Comparison of ENCODE assay signal across 34 cellular contexts in the genomic region with DNA sequence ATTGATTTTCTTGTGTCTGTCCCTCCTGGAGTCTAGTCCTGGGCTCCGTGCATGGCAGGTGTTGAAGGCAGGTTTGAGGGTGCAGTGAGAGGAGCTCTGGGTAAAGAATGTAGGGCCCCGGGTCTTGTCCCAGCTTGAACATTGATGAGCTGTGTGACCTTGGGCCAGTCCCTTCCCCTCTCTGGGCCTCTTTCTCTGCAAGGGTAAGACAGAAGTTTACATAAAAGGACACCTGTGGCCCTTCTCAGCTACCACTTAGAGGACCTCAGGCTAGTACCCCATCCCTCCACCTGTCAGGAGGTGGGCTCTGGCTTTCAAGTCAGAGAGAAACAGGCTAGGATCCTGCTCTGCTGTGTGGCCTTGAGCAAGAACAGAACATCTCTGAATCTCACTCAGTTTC.
"Had no signal": no experiment of that assay in that cellular context is flagged by ENCODE, and none has a peak within 500 bp of the region (broad histone marks: within the 10 kb centered on the region; RNA-seq: fewer than 3 reads in every experiment).

No MANE protein-coding gene starts in this region.

- DNase-seq: Karpas-422, Kasumi-1, MG63, MM.1S, MV-4-11, NCI-H1048, NCI-H1092, NCI-H1092 treated with DMSO at 0.1 percent for 48 hours, NCI-H1105, NCI-H1105 treated with DMSO at 0.1 percent for 48 hours, NCI-H1417, NCI-H1417 treated with DMSO at 0.1 percent for 48 hours, NCI-H1436, NCI-H1436 treated with DMSO at 0.1 percent for 48 hours, NCI-H146, NCI-H1694, NCI-H1694 treated with DMSO at 0.1 percent for 48 hours, NCI-H187, NCI-H187 treated with DMSO at 0.1 percent for 48 hours, NCI-H1930, NCI-H2029, NCI-H2029 treated with DMSO at 0.1 percent for 48 hours, NCI-H2081, NCI-H2081 treated with DMSO at 0.1 percent for 48 hours, NCI-H2107, NCI-H2171, NCI-H2171 treated with DMSO at 0.1 percent for 48 hours, NCI-H2227 treated with DMSO at 0.1 percent for 48 hours, NCI-H226, NCI-H345, NCI-H446, NCI-H446 treated with DMSO at 0.1 percent for 48 hours, NCI-H510A, NCI-H510A treated with DMSO at 0.1 percent for 48 hours had no signal

- H3K4me3 ChIP-seq: MG63 had no signal

- H3K36me3 ChIP-seq: MG63 had no signal
